8 cellular contexts compared by ENCODE assay signal in the genomic region with DNA sequence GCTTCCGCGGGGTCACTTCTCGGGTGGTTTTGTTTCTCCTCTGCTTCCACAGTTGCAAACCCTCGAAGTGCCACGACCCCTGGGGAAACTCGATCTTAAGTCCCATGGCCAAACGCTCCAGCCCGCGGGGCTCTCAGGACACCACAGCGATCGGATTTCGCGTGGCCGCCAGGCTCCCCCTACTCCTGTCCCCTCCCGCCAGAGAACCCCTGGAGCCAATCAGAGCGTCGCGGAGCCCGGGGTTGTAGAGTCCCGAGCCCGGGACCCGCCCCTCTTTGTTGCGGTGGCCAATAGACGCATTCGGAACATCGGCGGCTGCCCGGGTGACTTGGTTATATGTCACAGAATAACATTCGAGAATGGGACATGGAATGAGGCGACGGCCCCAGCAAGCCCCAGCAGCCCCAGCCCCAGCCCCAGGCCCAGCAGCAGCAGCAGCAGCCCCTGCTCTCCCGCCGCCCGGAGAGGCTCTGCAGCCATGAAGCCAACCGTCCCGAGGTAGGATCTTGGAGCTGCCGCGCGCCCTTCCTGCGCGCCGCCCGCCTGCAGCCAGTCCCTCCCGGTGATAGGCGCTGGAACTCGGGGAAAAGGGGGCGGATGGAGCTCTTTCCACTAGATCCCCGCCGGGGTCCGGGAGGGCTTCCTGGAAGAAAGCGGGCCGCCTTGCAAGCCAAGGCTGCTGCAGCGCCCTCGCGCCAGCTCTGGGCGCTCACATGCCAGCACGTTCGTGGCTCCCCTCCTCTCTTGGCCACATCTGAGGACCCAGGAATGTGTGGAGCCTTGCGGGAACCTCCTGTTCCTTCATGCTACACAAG. TPM values are rescaled to one million over a fixed set of nuclear protein-coding genes. Genes with fewer than 3 reads are reported as not detected.
DNase-seq lines count a peak whose midpoint lies in the region; ATAC-seq and TF ChIP-seq lines count a peak whose summit lies in the region.

VASH2 (plus strand) TSS at position 299 of the 815 bp plus-strand sequence. CDS start 1,002 bp downstream, outside the sequence.

- peak within 1 kb of the TSS; percentile 86 for H3K4me3 Mint-ChIP-seq in activated CD4-positive, alpha-beta T cell treated with anti-CD3 and anti-CD28 coated beads, Interleukin-2, amount 10 ng/mL, durations not matched to agents 24 days and 14 days

- peaks cover 15% of the 10 kb centered on the region for H3K4me1 ChIP-seq in ectodermal cell (ENCODE audit: control insufficient read depth, insufficient read depth, low read length)

- no peaks in the 10 kb centered on the region for H3K9me3 ChIP-seq in ectodermal cell (ENCODE audit: control insufficient read depth, low read length)

- no peaks in the 10 kb centered on the region for H3K36me3 Mint-ChIP-seq in activated CD4-positive, alpha-beta T cell treated with anti-CD3 and anti-CD28 coated beads, Interleukin-2, amount 10 ng/mL, durations not matched to agents 24 days and 14 days (ENCODE audit: low read depth)

- no peak within 1 kb of the TSS for H3K27ac ChIP-seq in ectodermal cell (ENCODE audit: insufficient read depth, low read depth, low read length, poor library complexity, severe bottlenecking)

- no peaks in the 10 kb centered on the region for H3K36me3 ChIP-seq in ectodermal cell (ENCODE audit: control insufficient read depth, insufficient read depth, low read length)

- no peak for TF ChIP-seq CTCF in AG09309 (IDR thresholded peaks at IDR 0.05; ENCODE audit: control insufficient read depth, insufficient read depth, low read depth, low read length, missing control alignments)

- intact Hi-C loops in activated CD4-positive, alpha-beta T cell treated with anti-CD3 and anti-CD28 coated beads, Interleukin-2, amount 10 ng/mL, durations not matched to agents 24 days and 14 days (cut with micrococcal nuclease): loop anchor here (5.0 kb wide), 1 partner anchor 93 kb away; the partner anchor contains the start of gene FLVCR1

- ATAC-seq in GM18868 (IDR thresholded peaks at IDR 0.05; ENCODE audit: unreplicated experiment) (peak; percentile 91), HG03097 (IDR thresholded peaks at IDR 0.05; ENCODE audit: low FRiP score, unreplicated experiment) (peak; percentile 85)

- H3K4me3 ChIP-seq in AG09309 (ENCODE audit: control insufficient read depth, low read depth, low read length) (peak within 1 kb of the TSS; percentile 56), ectodermal cell (ENCODE audit: insufficient read depth, low read depth, low read length) (peak within 1 kb of the TSS; percentile 75)

- no peaks in the 10 kb centered on the region for H3K27me3 ChIP-seq in ectodermal cell (ENCODE audit: control insufficient read depth, insufficient read depth, low read length, poor library complexity, severe bottlenecking)

- H3K27me3 Mint-ChIP-seq in activated CD4-positive, alpha-beta T cell treated with anti-CD3 and anti-CD28 coated beads, Interleukin-2, amount 10 ng/mL, durations not matched to agents 24 days and 14 days: peaks cover 58% of the 10 kb centered on the region

- H3K4me1 Mint-ChIP-seq in activated CD4-positive, alpha-beta T cell treated with anti-CD3 and anti-CD28 coated beads, Interleukin-2, amount 10 ng/mL, durations not matched to agents 24 days and 14 days: peaks cover 8% of the 10 kb centered on the region

- H3K27ac Mint-ChIP-seq in activated CD4-positive, alpha-beta T cell treated with anti-CD3 and anti-CD28 coated beads, Interleukin-2, amount 10 ng/mL, durations not matched to agents 24 days and 14 days: peak within 1 kb of the TSS; percentile 6

- no peaks in the 10 kb centered on the region for H3K9me3 Mint-ChIP-seq in activated CD4-positive, alpha-beta T cell treated with anti-CD3 and anti-CD28 coated beads, Interleukin-2, amount 10 ng/mL, durations not matched to agents 24 days and 14 days

- no peak for DNase-seq in AG09309 (ENCODE audit: low read depth)
- peak; percentile 66 for DNase-seq in NCI-H2196 treated with DMSO at 0.1 percent for 48 hours (lab: John Stamatoyannopoulos, UW; ENCODE audit: unreplicated experiment)
- DNase-seq in activated CD4-positive, alpha-beta T cell treated with anti-CD3 and anti-CD28 coated beads, Interleukin-2, amount 10 ng/mL, durations not matched to agents 24 days and 14 days: peak; percentile 90
- peak; percentile 76 to 83 for DNase-seq in lung microvascular endothelial cell (ENCODE audit: low read depth in 2 of 2)
- DNase-seq in stimulated activated CD4-positive, alpha-beta T cell treated with anti-CD3 and anti-CD28 coated beads, TNF-alpha, amount 100 ng/mL, for 4 hours (ENCODE audit: low read depth in 3 of 3): peak; percentile 15 to 42 (median 35)

- WGBS in ectodermal cell, 2 experiments: 0 to 1% methylated on average over 59 of the region's 59 CpGs

RNA-seq across cellular contexts. Expression of gene VASH2, which starts in this region (rescaled TPM):
- 0.54 and 0.84 TPM in 2 replicates for total RNA-seq in activated CD4-positive, alpha-beta T cell treated with anti-CD3 and anti-CD28 coated beads, Interleukin-2, amount 10 ng/mL, durations not matched to agents 24 days and 14 days
- polyA plus RNA-seq in ectodermal cell (2013, experiment 1 of 4): 19.3 TPM
- 19.4 TPM for polyA plus RNA-seq in ectodermal cell (2013, experiment 2 of 4)
- polyA plus RNA-seq in ectodermal cell (2013, experiment 3 of 4): 13.4 TPM
- 13.8 TPM for polyA plus RNA-seq in ectodermal cell (2013, experiment 4 of 4)
- total RNA-seq in lung microvascular endothelial cell: under 0.01 TPM in 2 replicates

Comparison
In these comparisons a context has a peak if more than half of its experiments do, and no peak if none do; other contexts are left out.
1. Peak in DNase-seq in activated CD4-positive, alpha-beta T cell treated with anti-CD3 and anti-CD28 coated beads, Interleukin-2, amount 10 ng/mL, durations not matched to agents 24 days and 14 days; RNA of the gene not detected or under 1 TPM.
2. Peak in DNase-seq in lung microvascular endothelial cell; RNA of the gene not detected or under 1 TPM.